In the genomic region with DNA sequence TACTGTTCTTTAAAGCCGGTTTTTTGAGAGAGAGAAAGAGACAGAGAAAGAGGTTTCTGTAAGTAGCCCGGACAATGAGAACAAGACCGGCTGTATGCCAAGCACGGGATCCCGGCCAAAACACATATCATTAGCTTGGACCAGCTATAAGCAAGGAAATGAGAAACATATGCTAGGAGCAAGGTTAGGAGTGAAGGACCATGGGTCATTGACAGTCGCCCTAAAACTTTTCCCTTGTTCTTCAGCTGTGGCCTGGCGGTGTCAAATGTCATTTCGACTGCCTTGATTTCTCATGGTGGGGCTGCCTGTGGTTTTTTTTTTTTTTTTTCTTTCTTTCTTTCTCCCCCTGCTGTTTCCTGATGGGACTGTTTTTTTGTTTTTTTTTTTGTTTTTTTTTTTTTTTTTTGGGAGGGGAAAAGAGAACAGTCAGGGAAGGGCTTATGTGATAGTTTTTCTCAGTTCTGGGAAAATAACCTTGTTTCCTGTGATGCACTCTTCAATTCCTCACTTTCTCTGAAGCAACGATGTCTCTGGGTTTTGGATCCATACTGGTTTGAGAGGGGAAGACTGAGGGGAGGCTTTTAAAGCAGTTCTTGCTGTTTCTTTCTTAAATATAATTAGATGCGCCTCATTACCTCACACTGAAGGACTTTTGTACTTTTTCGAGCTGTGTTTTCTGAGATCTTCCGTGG, we compare ENCODE assay signal across 9 cellular contexts.
DNase-seq lines count a peak whose midpoint lies in the region; ATAC-seq and TF ChIP-seq lines count a peak whose summit lies in the region.
"Had no signal": no experiment of that assay in that cellular context is flagged by ENCODE, and none has a peak within 500 bp of the region (broad histone marks: within the 10 kb centered on the region; RNA-seq: fewer than 3 reads in every experiment).

No MANE protein-coding gene starts in this region.

- DNase-seq in HEK293T (ENCODE audit: extremely low spot score) (peak; percentile 57), SJSA1 (ENCODE audit: low read depth in 1 of 2, low spot score in 2 of 2) (peak; percentile 61 to 75), glutamatergic neuron (no peak), retinal pigment epithelial cell (ENCODE audit: low read depth) (no peak), NCI-H82 treated with DMSO at 0.1 percent for 48 hours (lab: John Stamatoyannopoulos, UW; ENCODE audit: unreplicated experiment) (no peak)
- DNase-seq in effector memory CD4-positive, alpha-beta T cell = no peak

- no peaks in the 10 kb centered on the region; the same call in 1 of the 2 replicates for H3K27me3 ChIP-seq in SJSA1 (replicated peaks)
- H3K27me3 ChIP-seq in effector memory CD4-positive, alpha-beta T cell (replicated peaks; ENCODE audit: control insufficient read depth, insufficient read depth, low read length, poor library complexity, severe bottlenecking) = no peaks in the 10 kb centered on the region
- H3K27me3 ChIP-seq: neutrophil had no signal

- peaks cover 6% of the 10 kb centered on the region for H3K27me3 Mint-ChIP-seq in glutamatergic neuron (ENCODE audit: unreplicated experiment)

- peaks cover 2% of the 10 kb centered on the region for H3K9me3 Mint-ChIP-seq in glutamatergic neuron (ENCODE audit: unreplicated experiment)

- H3K4me1 Mint-ChIP-seq in glutamatergic neuron (ENCODE audit: low read depth, unreplicated experiment) = peaks cover 10% of the 10 kb centered on the region

- TF ChIP-seq CTCF in glutamatergic neuron (IDR thresholded peaks at IDR 0.05; ENCODE audit: partially characterized antibody, unreplicated experiment) (peak; percentile 64), retinal pigment epithelial cell (conservative IDR thresholded peaks at IDR 0.05; ENCODE audit: low read depth, low read length) (peak; percentile 36)

- H3K4me3 Mint-ChIP-seq in glutamatergic neuron (ENCODE audit: unreplicated experiment) = no peak overlapping the region

- no peaks in the 10 kb centered on the region for H3K9me3 ChIP-seq in SJSA1 (replicated peaks)
- no peaks in the 10 kb centered on the region for H3K9me3 ChIP-seq in effector memory CD4-positive, alpha-beta T cell (ENCODE audit: control insufficient read depth, low read length)
- H3K9me3 ChIP-seq: neutrophil had no signal

- no peaks in the 10 kb centered on the region for H3K36me3 Mint-ChIP-seq in glutamatergic neuron (ENCODE audit: unreplicated experiment)

- H3K4me1 ChIP-seq in SJSA1 (replicated peaks) = peaks cover 5% of the 10 kb centered on the region
- no peaks in the 10 kb centered on the region for H3K4me1 ChIP-seq in effector memory CD4-positive, alpha-beta T cell (ENCODE audit: control insufficient read depth, insufficient read depth, low read length, poor library complexity, severe bottlenecking)

- H3K4me3 ChIP-seq in SJSA1 = no peak overlapping the region
- H3K4me3 ChIP-seq in retinal pigment epithelial cell (ENCODE audit: low read length) = no peak overlapping the region
- no peak overlapping the region for H3K4me3 ChIP-seq in effector memory CD4-positive, alpha-beta T cell (ENCODE audit: insufficient read depth, low read depth, low read length, poor library complexity, severe bottlenecking)

- POLR2A ChIA-PET in HEK293T (lab: Yijun Ruan, JAX) = interaction anchor here (1.1 to 1.4 kb wide), 3 partner anchors 9 to 122 kb away, joined by 3 read pairs; no protein-coding TSS in a partner anchor

- no peak overlapping the region for H3K27ac ChIP-seq in SJSA1
- no peak overlapping the region for H3K27ac ChIP-seq in effector memory CD4-positive, alpha-beta T cell (ENCODE audit: insufficient read depth, low read length, poor library complexity, severe bottlenecking)
- H3K27ac ChIP-seq: neutrophil had no signal

- CTCF ChIA-PET in HEK293T (lab: Yijun Ruan, JAX) = interaction anchor here (0.6 kb wide), 2 partner anchors 79 to 227 kb away, joined by 3 read pairs; no protein-coding TSS in a partner anchor

- no peak for ATAC-seq in HG03457 (IDR thresholded peaks at IDR 0.05; ENCODE audit: unreplicated experiment)
- ATAC-seq in HG03159 (IDR thresholded peaks at IDR 0.05; ENCODE audit: unreplicated experiment) = no peak

- H3K36me3 ChIP-seq in SJSA1 = no peaks in the 10 kb centered on the region
- no peaks in the 10 kb centered on the region for H3K36me3 ChIP-seq in effector memory CD4-positive, alpha-beta T cell (ENCODE audit: control insufficient read depth, insufficient read depth, low read length)
- H3K36me3 ChIP-seq: neutrophil had no signal

- no peak overlapping the region for H3K27ac Mint-ChIP-seq in glutamatergic neuron (ENCODE audit: unreplicated experiment)

TF ChIP-seq in HEK293T, 16 proteins besides CTCF, POLR2A, EP300 and RAD21:
- TF ChIP-seq SP1 (IDR thresholded peaks at IDR 0.05) (no peak), ZNF384 (IDR thresholded peaks at IDR 0.05) (peak; percentile 98)
TF ChIP-seq in HEK293T: peak in this region for 1.

Comparison
In these comparisons a context has a peak if more than half of its experiments do, and no peak if none do; other contexts are left out.
1. DNase-seq: peak in HEK293T (single experiment) and SJSA1 (2 of 2); none in glutamatergic neuron (single experiment), retinal pigment epithelial cell (single experiment), effector memory CD4-positive, alpha-beta T cell (0 of 3) and NCI-H82 treated with DMSO at 0.1 percent for 48 hours (single experiment).